15 cellular contexts compared by ENCODE assay signal in genomic region chr17:16374129-16374528, GRCh38. TPM values are rescaled to one million over a fixed set of nuclear protein-coding genes. Genes with fewer than 3 reads are reported as not detected.
A peak's percentile ranks its signal among the peaks of the same experiment; 100 is the strongest.
DNase-seq lines count a peak whose midpoint lies in the region; ATAC-seq and TF ChIP-seq lines count a peak whose summit lies in the region.
"Had no signal": no experiment of that assay in that cellular context is flagged by ENCODE, and none has a peak within 500 bp of the region (broad histone marks: within the 10 kb centered on the region; RNA-seq: fewer than 3 reads in every experiment).

No MANE protein-coding gene starts in this region.

- no peak for TF ChIP-seq POLR2A in sigmoid colon (IDR thresholded peaks at IDR 0.05)

- DNase-seq in EH (ENCODE audit: low read depth) = peak; percentile 61
- peak in 1 of 2 donors; percentile 80 for DNase-seq in ascending aorta (ENCODE audit: low spot score in 2 of 2)
- peak; percentile 92 for DNase-seq in fibroblast of villous mesenchyme (ENCODE audit: low read depth)
- peak; percentile 58 for DNase-seq in sigmoid colon
- DNase-seq in cerebellar cortex (ENCODE audit: low spot score) = no peak
- DNase-seq in Kasumi-1 (lab: John Stamatoyannopoulos, UW) = no peak
- DNase-seq: activated CD4-positive, alpha-beta T cell treated with anti-CD3 and anti-CD28 coated beads for 36 hours; amniotic stem cell; C1 segment of cervical spinal cord; endodermal cell; NCI-H345; stimulated activated CD4-positive, alpha-beta T cell treated with anti-CD3 and anti-CD28 coated beads, Interleukin-2, amount 100 ng/mL, for 48 hours had no signal

- H3K4me1 ChIP-seq in ascending aorta (peaks cover 0 to 14% of the 10 kb centered on the region in 2 donors), sigmoid colon (peaks cover 0 to 8% (median 3%) of the 10 kb centered on the region in 4 donors)

- H3K27me3 ChIP-seq in ascending aorta (no peaks in the 10 kb centered on the region), sigmoid colon (no peaks in the 10 kb centered on the region)

- ATAC-seq in GM18517 (IDR thresholded peaks at IDR 0.05; ENCODE audit: unreplicated experiment) (no peak), GM18519 (IDR thresholded peaks at IDR 0.05; ENCODE audit: low FRiP score, unreplicated experiment) (no peak)
- ATAC-seq: activated CD4-positive, alpha-beta T cell treated with anti-CD3 and anti-CD28 coated beads for 36 hours; stimulated activated memory B cell treated with anti-CD40 and anti-IgM and Interleukin-4, amounts not matched to agents 10 μg/mL and 1 μg/mL and 100 μg/mL, for 72 hours had no signal

- no peaks in the 10 kb centered on the region for H3K9me3 ChIP-seq in ascending aorta
- H3K9me3 ChIP-seq in sigmoid colon = no peaks in the 10 kb centered on the region

- H3K36me3 ChIP-seq in ascending aorta (no peaks in the 10 kb centered on the region), sigmoid colon (no peaks in the 10 kb centered on the region)

- TF ChIP-seq CTCF in ascending aorta (IDR thresholded peaks at IDR 0.05) (no peak), fibroblast of villous mesenchyme (IDR thresholded peaks at IDR 0.05; ENCODE audit: insufficient read depth, low read depth, low read length) (no peak), sigmoid colon (IDR thresholded peaks at IDR 0.05) (no peak)

- 17 to 70% methylated on average over 4 of the region's 4 CpGs for WGBS in sigmoid colon, 2 donors

- intact Hi-C loops in ascending aorta (cut with DNase I) (no loop called here), sigmoid colon (cut with DNase I) (no loop called here)

- no peak for TF ChIP-seq EP300 in sigmoid colon (IDR thresholded peaks at IDR 0.05)

- H3K27ac ChIP-seq in ascending aorta (peak overlapping the region; percentile 21 to 50), sigmoid colon (no peak overlapping the region)

- H3K4me3 ChIP-seq in ascending aorta (no peak overlapping the region), fibroblast of villous mesenchyme (ENCODE audit: low read depth, low read length) (no peak overlapping the region), sigmoid colon (no peak overlapping the region)

RNA-seq across cellular contexts. Expression of gene UBB, which starts 6.8 kb away (rescaled TPM):
- total RNA-seq in ascending aorta (615 TPM), fibroblast of villous mesenchyme (1,346 and 1,383 TPM in 2 replicates), sigmoid colon (1,000 to 10,000 TPM in 3 of 4 donors, 100 to 1,000 TPM in 1; 892 to 1,272 (median 1,168) TPM)
- 1,000 to 10,000 TPM in 2 of 3 donors, 100 to 1,000 TPM in 1; 939 to 2,667 (median 2,288) TPM for polyA plus RNA-seq in sigmoid colon

RNA-seq across cellular contexts. Expression of gene CENPV, which starts 20.9 kb away (rescaled TPM):
- 37.6 TPM for total RNA-seq in ascending aorta
- total RNA-seq in fibroblast of villous mesenchyme = 20.3 and 33.8 TPM in 2 replicates
- total RNA-seq in sigmoid colon = 10 to 100 TPM; 12.8 to 23.8 (median 18.2) TPM
- 10 to 100 TPM; 42.3 to 62.5 (median 57.6) TPM for polyA plus RNA-seq in sigmoid colon

RNA-seq across cellular contexts. Expression of gene TRPV2, which starts 41.2 kb away (rescaled TPM):
- total RNA-seq in ascending aorta (26.1 TPM), fibroblast of villous mesenchyme (53.5 and 106 TPM in 2 replicates), sigmoid colon (10 to 100 TPM in 2 of 4 donors, 1 to 10 TPM in 2; 9.1 to 14.0 (median 10.6) TPM)
- polyA plus RNA-seq in sigmoid colon = 10 to 100 TPM in 1 of 3 donors, 1 to 10 TPM in 2; 3.7 to 13.4 (median 5.4) TPM

Comparison
In these comparisons a context has a peak if more than half of its experiments do, and no peak if none do; other contexts are left out.
1. DNase-seq: peak in EH (single experiment), fibroblast of villous mesenchyme (single experiment) and sigmoid colon (single experiment); none in cerebellar cortex (single experiment) and Kasumi-1 (0 of 2).
2. H3K27ac ChIP-seq: peak in ascending aorta (2 of 2); none in sigmoid colon (0 of 4).